ENCODE assay signal across 8 cellular contexts in genomic region chr2:209368924-209369323, GRCh38. TPM values are rescaled to one million over a fixed set of nuclear protein-coding genes. Genes with fewer than 3 reads are reported as not detected.
DNase-seq lines count a peak whose midpoint lies in the region; TF ChIP-seq lines count a peak whose summit lies in the region.

No MANE protein-coding gene starts in this region.

- no peaks in the 10 kb centered on the region for H3K27me3 ChIP-seq in cardiac muscle cell

- H3K27ac Mint-ChIP-seq in progenitor cell of endocrine pancreas, result peak overlapping the region; percentile 47

- peaks cover 8% of the 10 kb centered on the region for H3K36me3 Mint-ChIP-seq in progenitor cell of endocrine pancreas (ENCODE audit: insufficient read depth)

- TF ChIP-seq CTCF in cardiac muscle cell (IDR thresholded peaks at IDR 0.05; ENCODE audit: low read depth, low read length) (no peak), progenitor cell of endocrine pancreas (IDR thresholded peaks at IDR 0.05; ENCODE audit: unreplicated experiment) (no peak)

- intact Hi-C loops in cardiac septum (cut with DNase I), result no loop called here

- peak; percentile 60 to 91 for DNase-seq in cardiac muscle cell (ENCODE audit: low read depth in 1 of 2, low spot score in 1 of 2)
- DNase-seq in cardiac septum (ENCODE audit: low spot score), result no peak
- DNase-seq in LHCN-M2 (ENCODE audit: low read depth), result peak; percentile 59
- DNase-seq in dermis microvascular lymphatic vessel endothelial cell (ENCODE audit: low read depth in 2 of 2), result peak; percentile 86 to 94
- no peak for DNase-seq in progenitor cell of endocrine pancreas (ENCODE audit: low spot score, unreplicated experiment)
- DNase-seq in NCI-H1048 (lab: John Stamatoyannopoulos, UW), result no peak
- DNase-seq in caudate nucleus (lab: John Stamatoyannopoulos, UW), result no peak
- DNase-seq in activated effector memory CD4-positive, alpha-beta T cell treated with anti-CD3 and anti-CD28 coated beads, Interleukin-2, amount 50 U/mL, for 16 hours, result no peak

- peaks cover 11% of the 10 kb centered on the region for H3K4me1 Mint-ChIP-seq in progenitor cell of endocrine pancreas (ENCODE audit: low read depth)

- H3K9me3 ChIP-seq in cardiac muscle cell (ENCODE audit: low read depth), result no peaks in the 10 kb centered on the region

- H3K9me3 Mint-ChIP-seq in progenitor cell of endocrine pancreas (ENCODE audit: low read depth), result peaks cover 17% of the 10 kb centered on the region

- no peaks in the 10 kb centered on the region for H3K4me1 ChIP-seq in cardiac muscle cell (ENCODE audit: low read depth)

- no peaks in the 10 kb centered on the region for H3K36me3 ChIP-seq in cardiac muscle cell

- H3K27ac ChIP-seq in cardiac muscle cell, result no peak overlapping the region
- no peak overlapping the region for H3K27ac ChIP-seq in caudate nucleus (ENCODE audit: low read depth, low read length)

- no peaks in the 10 kb centered on the region for H3K27me3 Mint-ChIP-seq in progenitor cell of endocrine pancreas

- H3K4me3 Mint-ChIP-seq in progenitor cell of endocrine pancreas (ENCODE audit: low read depth), result no peak overlapping the region

- H3K4me3 ChIP-seq in cardiac muscle cell, result no peak overlapping the region

RNA-seq across cellular contexts. Expression of gene MAP2, which starts 54.9 kb away (rescaled TPM):
- 0.24 and 1.2 TPM in 2 replicates for total RNA-seq in cardiac muscle cell
- polyA plus RNA-seq in cardiac muscle cell, result 0.27 and 0.68 TPM in 2 replicates
- total RNA-seq in cardiac septum, result 42.1 TPM
- total RNA-seq in LHCN-M2 (2014; rRNA removed), result 0.06 and 0.23 TPM in 2 replicates
- 0.64 TPM for polyA plus RNA-seq in LHCN-M2 (2012)
- 3.3 and 11.2 TPM in 2 replicates for total RNA-seq in dermis microvascular lymphatic vessel endothelial cell
- 16.5 and 18.2 TPM in 2 replicates for total RNA-seq in progenitor cell of endocrine pancreas

Comparison
In these comparisons a context has a peak if more than half of its experiments do, and no peak if none do; other contexts are left out.
1. DNase-seq: peak in cardiac muscle cell (2 of 2), LHCN-M2 (single experiment) and dermis microvascular lymphatic vessel endothelial cell (2 of 2); none in cardiac septum (single experiment), progenitor cell of endocrine pancreas (single experiment), NCI-H1048 (single experiment), caudate nucleus (0 of 61) and activated effector memory CD4-positive, alpha-beta T cell treated with anti-CD3 and anti-CD28 coated beads, Interleukin-2, amount 50 U/mL, for 16 hours (single experiment).